In the genomic region with DNA sequence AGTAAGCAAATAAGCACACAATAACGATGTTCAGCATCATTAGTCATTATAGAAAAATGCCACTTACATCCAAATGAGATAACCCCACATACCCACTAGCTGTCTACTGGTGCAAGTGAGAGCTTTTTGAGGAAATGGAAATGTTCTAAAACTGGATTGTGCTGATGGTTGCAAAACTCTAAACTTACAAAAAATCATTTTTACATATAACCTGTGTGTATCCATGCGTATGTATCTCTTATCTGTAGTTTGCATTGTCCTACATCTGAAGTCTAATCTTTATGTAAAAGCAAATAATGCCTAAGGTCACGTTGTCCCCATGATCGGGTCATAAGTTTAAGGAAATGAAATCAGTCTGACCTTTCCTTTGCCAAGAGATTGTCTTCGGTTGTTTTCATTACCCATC, we compare ENCODE assay signal across 22 cellular contexts.
A peak's percentile ranks its signal among the peaks of the same experiment; 100 is the strongest.
DNase-seq lines count a peak whose midpoint lies in the region; ATAC-seq, FAIRE-seq and TF ChIP-seq lines count a peak whose summit lies in the region.
"Had no signal": no experiment of that assay in that cellular context is flagged by ENCODE, and none has a peak within 500 bp of the region (broad histone marks: within the 10 kb centered on the region; RNA-seq: fewer than 3 reads in every experiment).

No MANE protein-coding gene starts in this region.

- TF ChIP-seq POLR2A in A549 (IDR thresholded peaks at IDR 0.05; ENCODE audit: low read length) (no peak), K562 (conservative IDR thresholded peaks at IDR 0.05) (no peak), HepG2 (IDR thresholded peaks at IDR 0.05; ENCODE audit: insufficient read depth in 1 of 2, low read depth in 2 of 2, low read length in 2 of 2) (no peak)

- intact Hi-C loops in K562 (cut with micrococcal nuclease): no loop called here
- intact Hi-C loops in HepG2 (cut with micrococcal nuclease; ENCODE audit: unreplicated experiment): no loop called here

- H3K79me2 ChIP-seq in K562 (ENCODE audit: control insufficient read depth, insufficient read depth, low read length) (no peaks in the 10 kb centered on the region), HepG2 (ENCODE audit: insufficient read depth, low read length) (no peaks in the 10 kb centered on the region)

- H3K4me1 ChIP-seq in A549 (no peaks in the 10 kb centered on the region), K562 (replicated peaks in 1 of 2; ENCODE audit: control insufficient read depth in 2 of 2, insufficient read depth in 2 of 2, low read length in 2 of 2) (no peaks in the 10 kb centered on the region), HepG2 (ENCODE audit: insufficient read depth, low read length) (no peaks in the 10 kb centered on the region)

- BruUV-seq in K562 (replicated peaks; lab: Mats Ljungman, UMichigan) (no TSS peak), HepG2 (replicated peaks; lab: Mats Ljungman, UMichigan) (no TSS peak)

- in situ Hi-C loops in K562 (cut with MboI): no loop called here
- in situ Hi-C loops in HepG2 (cut with HindIII; ENCODE audit: extremely low pct_ligation_motif_present, low pct_unique_long_range_greater_than_20kb): loop anchor here (25.0 kb wide), 1 partner anchor 293 kb away; no protein-coding TSS in a partner anchor

- TF ChIP-seq CTCF in A549 (IDR thresholded peaks at IDR 0.05) (no peak), K562 (IDR thresholded peaks at IDR 0.05 in 2 of 3, conservative IDR thresholded peaks at IDR 0.05 in 1 of 3; ENCODE audit: insufficient read depth in 2 of 3, low read depth in 1 of 3, low read length in 3 of 3) (no peak), HepG2 (CRISPR knock-in tag; IDR thresholded peaks at IDR 0.05) (no peak)

- FAIRE-seq in A549 (lab: Jason Lieb, UNC) (no peak), K562 (lab: Jason Lieb, UNC) (peak; percentile 48), HepG2 (lab: Jason Lieb, UNC) (no peak)
- FAIRE-seq: A204.1, H1, RCC 7860 had no signal

- H2AFZ ChIP-seq in K562 (ENCODE audit: low read depth, low read length): no peak overlapping the region
- no peak overlapping the region for H2AFZ ChIP-seq in HepG2 (ENCODE audit: low read length)

- DNase-seq in A549 (ENCODE audit: low read depth in 1 of 2, low spot score in 1 of 2) (no peak), NCI-H226 (peak; percentile 30), K562 (ENCODE audit: extremely low read depth in 1 of 4, low spot score in 3 of 4) (no peak), HepG2 (ENCODE audit: low spot score) (no peak), SHP77 (lab: John Stamatoyannopoulos, UW) (no peak), NCI-H2171 (lab: John Stamatoyannopoulos, UW) (no peak), NCI-H69 (lab: John Stamatoyannopoulos, UW) (no peak)
- DNase-seq: C1 segment of cervical spinal cord, DND-41, GF-D8, MM.1S, NCI-H1105, NCI-H1694, NCI-H2107, NCI-H446, NCI-H748 treated with DMSO at 0.1 percent for 48 hours, Right ventricle myocardium superior had no signal

- no peak overlapping the region for H3K27ac ChIP-seq in A549
- H3K27ac ChIP-seq in K562 (ENCODE audit: extremely low read depth, low read depth, low read length): no peak overlapping the region
- no peak overlapping the region for H3K27ac ChIP-seq in HepG2 (ENCODE audit: extremely low read length, insufficient read depth, low read length)

- H4K20me1 ChIP-seq in K562 (replicated peaks; ENCODE audit: control insufficient read depth, insufficient read depth, low read length) (no peaks in the 10 kb centered on the region), HepG2 (ENCODE audit: insufficient read depth, low read length) (no peaks in the 10 kb centered on the region)

- peaks cover 97% of the 10 kb centered on the region for H3K36me3 ChIP-seq in K562 (ENCODE audit: control insufficient read depth, insufficient read depth, low read length)
- peaks cover 17 to 66% of the 10 kb centered on the region in 2 experiments for H3K36me3 ChIP-seq in HepG2 (replicated peaks in 1 of 2; ENCODE audit: control insufficient read depth in 1 of 2, insufficient read depth in 2 of 2, low read length in 2 of 2)

- H3K4me2 ChIP-seq in A549: no peak overlapping the region
- H3K4me2 ChIP-seq in K562 (ENCODE audit: insufficient read depth, low read length): no peak overlapping the region
- H3K4me2 ChIP-seq in HepG2 (ENCODE audit: low read depth, low read length): no peak overlapping the region

- H3K9me3 ChIP-seq in A549: no peaks in the 10 kb centered on the region
- H3K9me3 ChIP-seq in K562 (replicated peaks; ENCODE audit: control insufficient read depth, insufficient read depth, low read depth, low read length): no peaks in the 10 kb centered on the region
- H3K9me3 ChIP-seq in HepG2 (ENCODE audit: low read length): no peaks in the 10 kb centered on the region

- CTCF ChIA-PET in A549 (lab: Yijun Ruan, JAX) (interaction anchor here (0.8 to 3.7 kb wide), 7 partner anchors 10 to 306 kb away, joined by 3 to 15 read pairs (median 5); partner anchors contain the start of gene NOM1), K562 (lab: Yijun Ruan, JAX; ENCODE audit: low intra/inter-chr PET ratio) (no interaction called here), HepG2 (lab: Yijun Ruan, JAX; ENCODE audit: low intra/inter-chr PET ratio, low total read pairs) (no interaction called here)

- H3K27me3 ChIP-seq in K562 (ENCODE audit: control insufficient read depth in 2 of 2, insufficient read depth in 2 of 2, low read length in 2 of 2): no peaks in the 10 kb centered on the region
- no peaks in the 10 kb centered on the region for H3K27me3 ChIP-seq in HepG2 (ENCODE audit: control insufficient read depth in 1 of 2, insufficient read depth in 2 of 2, low read length in 2 of 2)

- POLR2A ChIA-PET in A549 (lab: Yijun Ruan, JAX) (no interaction called here), K562 (lab: Yijun Ruan, JAX) (interaction anchor here (1.0 kb wide), 1 partner anchor 11 kb away, joined by 3 read pairs; no protein-coding TSS in a partner anchor), HepG2 (lab: Yijun Ruan, JAX) (no interaction called here)

- peaks cover under 1% of the 10 kb centered on the region for H3K9me1 ChIP-seq in K562 (ENCODE audit: control insufficient read depth, insufficient read depth, low read length)

- TF ChIP-seq EP300 in A549 (IDR thresholded peaks at IDR 0.05) (no peak), K562 (IDR thresholded peaks at IDR 0.05; ENCODE audit: low read length) (no peak), HepG2 (IDR thresholded peaks at IDR 0.05; ENCODE audit: low read depth in 2 of 2, low read length in 2 of 2) (no peak), HepG2 (CRISPR knock-in tag; IDR thresholded peaks at IDR 0.05; ENCODE audit: borderline replicate concordance) (no peak)

- H3K9ac ChIP-seq in K562 (ENCODE audit: insufficient read depth in 1 of 2, low read depth in 2 of 2, low read length in 2 of 2) (no peak overlapping the region), HepG2 (ENCODE audit: insufficient read depth, low read depth, low read length) (no peak overlapping the region)

- 76% methylated on average over 5 of the region's 5 CpGs for WGBS in A549 (ENCODE audit: missing lambda C conversion rate)
- 90% methylated on average over 5 of the region's 5 CpGs for WGBS in K562 (ENCODE audit: insufficient coverage, low coverage, missing lambda C conversion rate)
- WGBS in HepG2 (ENCODE audit: low lambda C conversion rate): 91% methylated on average over 5 of the region's 5 CpGs

- H3K4me3 ChIP-seq in A549 (no peak overlapping the region), K562 (no peak overlapping the region), HepG2 (replicated peaks in 1 of 3; ENCODE audit: insufficient read depth in 1 of 3, low read depth in 2 of 3, low read length in 3 of 3) (no peak overlapping the region)

- TF ChIP-seq RAD21 in A549 (conservative IDR thresholded peaks at IDR 0.05 in 1 of 2, IDR thresholded peaks at IDR 0.05 in 1 of 2): no peak
- no peak for TF ChIP-seq RAD21 in K562 (CRISPR knock-in tag; conservative IDR thresholded peaks at IDR 0.05 in 1 of 2, IDR thresholded peaks at IDR 0.05 in 1 of 2)
- TF ChIP-seq RAD21 in HepG2 (CRISPR knock-in tag; IDR thresholded peaks at IDR 0.05): no peak

- ATAC-seq in A549 (no peak), K562 (no peak), HepG2 (no peak), GM19035 (IDR thresholded peaks at IDR 0.05; ENCODE audit: unreplicated experiment) (no peak)
- ATAC-seq: SK-N-SH treated with all-trans-retinoic acid at 6 μM for 48 hours had no signal

TF ChIP-seq in A549, 52 proteins besides CTCF, POLR2A, EP300 and RAD21:
- TF ChIP-seq PHF8 (IDR thresholded peaks at IDR 0.05; ENCODE audit: borderline replicate concordance, low read depth): no peak
- peak; percentile 79 for TF ChIP-seq MAFK (IDR thresholded peaks at IDR 0.05; ENCODE audit: partially characterized antibody)
- no peak for TF ChIP-seq HEYL (CRISPR knock-in tag; IDR thresholded peaks at IDR 0.05)

TF ChIP-seq in K562, 482 proteins besides CTCF, POLR2A, EP300 and RAD21:
- TF ChIP-seq ZNF717 (CRISPR knock-in tag; IDR thresholded peaks at IDR 0.05): no peak
- peak; percentile 39; the same call in 1 of the 2 replicates for TF ChIP-seq C11orf30 (IDR thresholded peaks at IDR 0.05; ENCODE audit: low read depth)
- TF ChIP-seq RBM17 (IDR thresholded peaks at IDR 0.05; ENCODE audit: borderline replicate concordance, low read depth, low read length): no peak
- 0 out of 2 replicates have a peak, but pooled peaks have one; percentile 8 for TF ChIP-seq MAFG (tag; conservative IDR thresholded peaks at IDR 0.05)
- peak; percentile 56 for TF ChIP-seq MAFK (IDR thresholded peaks at IDR 0.05; ENCODE audit: low read length)
- TF ChIP-seq ZNF316 (IDR thresholded peaks at IDR 0.05): peak; percentile 69; the same call in 1 of the 2 replicates

TF ChIP-seq in HepG2, 621 proteins besides CTCF, POLR2A, EP300 and RAD21:
- TF ChIP-seq ZZZ3 (CRISPR knock-in tag; IDR thresholded peaks at IDR 0.05; ENCODE audit: borderline replicate concordance): no peak
- TF ChIP-seq MAFF (IDR thresholded peaks at IDR 0.05; ENCODE audit: low read depth, low read length): peak; percentile 30
- TF ChIP-seq MAFK (conservative IDR thresholded peaks at IDR 0.05 in 1 of 2, IDR thresholded peaks at IDR 0.05 in 1 of 2; ENCODE audit: low read length in 2 of 2): peak; percentile 13 to 81; a peak in 3 of 4 replicates
